In the genomic region with DNA sequence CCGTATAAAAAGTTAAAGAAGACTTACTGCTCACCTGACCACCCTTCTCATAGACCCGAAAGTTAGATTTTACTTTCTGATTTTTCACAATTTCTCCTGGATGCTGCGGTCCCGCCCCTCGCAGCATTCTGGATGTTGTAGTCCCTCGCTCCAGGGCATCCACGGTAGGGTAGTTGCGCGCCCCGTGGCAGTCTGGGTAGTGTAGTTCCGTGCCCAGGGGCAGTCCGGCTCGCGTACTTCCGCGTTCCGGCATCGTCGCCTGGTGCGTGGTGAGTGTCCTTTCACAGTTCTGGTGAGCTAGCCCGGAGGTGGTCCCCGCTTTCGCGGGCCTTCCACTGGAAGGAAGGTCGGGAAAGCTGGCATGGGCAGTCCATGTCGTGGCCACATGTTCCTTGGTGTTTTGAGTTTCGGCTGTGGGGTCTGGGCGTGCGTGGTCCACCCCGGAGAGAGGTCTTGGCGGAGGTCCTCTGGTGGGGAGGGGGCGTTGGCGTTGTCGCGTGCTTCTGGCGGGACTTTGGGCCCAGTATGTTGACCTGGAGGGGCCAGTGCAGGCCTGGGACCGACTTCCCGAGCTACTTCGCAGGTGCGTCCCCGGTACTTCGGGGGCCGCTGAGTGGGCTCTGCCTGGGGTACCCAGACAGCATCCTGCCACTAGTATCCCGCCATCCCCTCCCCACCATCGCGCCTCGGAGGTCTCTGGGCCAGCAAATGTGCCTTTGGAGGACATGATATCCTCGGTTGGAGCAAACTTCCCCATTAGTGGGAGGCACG, we compare ENCODE assay signal across 8 cellular contexts. TPM values are rescaled to one million over a fixed set of nuclear protein-coding genes. Genes with fewer than 3 reads are reported as not detected.
A peak's percentile ranks its signal among the peaks of the same experiment; 100 is the strongest.
DNase-seq lines count a peak whose midpoint lies in the region; ATAC-seq and TF ChIP-seq lines count a peak whose summit lies in the region.

A gene (plus strand): TSS at position 222 of the 771 bp plus-strand sequence. CDS start 19,515 bp downstream, outside the sequence.

- H3K27ac ChIP-seq in HUES64 (ENCODE audit: low read depth, low read length) (peak within 1 kb of the TSS; percentile 54), PC-3 (ENCODE audit: low read length) (no peak within 1 kb of the TSS), esophagus muscularis mucosa (replicated peaks in 1 of 4) (peak within 1 kb of the TSS; percentile 62 to 70 (median 66)), muscle layer of duodenum (ENCODE audit: low read length) (peak within 1 kb of the TSS; percentile 14)

- H3K27ac Mint-ChIP-seq in activated T-cell treated with anti-CD3 and anti-CD28 coated beads, Interleukin-2, amount 50 U/mL, for 24 hours = peak within 1 kb of the TSS; percentile 99

- H4K20me1 ChIP-seq in PC-3 (ENCODE audit: low read length) = no peaks in the 10 kb centered on the region

- H3K36me3 ChIP-seq in HUES64 (ENCODE audit: insufficient read depth, low read length) = peaks cover 1% of the 10 kb centered on the region; the same call in 1 of the 2 replicates
- no peaks in the 10 kb centered on the region for H3K36me3 ChIP-seq in PC-3 (ENCODE audit: low read depth, low read length)
- peaks cover 0 to 4% (median 2%) of the 10 kb centered on the region in 4 donors for H3K36me3 ChIP-seq in esophagus muscularis mucosa
- H3K36me3 ChIP-seq in muscle layer of duodenum (ENCODE audit: control insufficient read depth in 1 of 2, insufficient read depth in 2 of 2, low read length in 2 of 2) = no peaks in the 10 kb centered on the region

- TSS peak; percentile 77 for BruUV-seq in PC-3 (replicated peaks; lab: Mats Ljungman, UMichigan)

- peaks cover 38% of the 10 kb centered on the region for H3K4me1 Mint-ChIP-seq in activated T-cell treated with anti-CD3 and anti-CD28 coated beads, Interleukin-2, amount 50 U/mL, for 24 hours (ENCODE audit: low read depth)

- peaks cover 36% of the 10 kb centered on the region for H3K36me3 Mint-ChIP-seq in activated T-cell treated with anti-CD3 and anti-CD28 coated beads, Interleukin-2, amount 50 U/mL, for 24 hours (ENCODE audit: low read depth)

- H3K9me3 Mint-ChIP-seq in activated T-cell treated with anti-CD3 and anti-CD28 coated beads, Interleukin-2, amount 50 U/mL, for 24 hours = no peaks in the 10 kb centered on the region

- H3K79me2 ChIP-seq in PC-3 (ENCODE audit: low read length) = peaks cover 43% of the 10 kb centered on the region

- POLR2A ChIA-PET in PC-3 (lab: Charles Lee; ENCODE audit: unreplicated experiment) = no interaction called here

- no peaks in the 10 kb centered on the region; the same call in 1 of the 2 replicates for H3K4me1 ChIP-seq in HUES64 (ENCODE audit: insufficient read depth, low read length)
- H3K4me1 ChIP-seq in PC-3 (ENCODE audit: insufficient read depth, low read length) = no peaks in the 10 kb centered on the region
- H3K4me1 ChIP-seq in esophagus muscularis mucosa = peaks cover 9 to 25% (median 18%) of the 10 kb centered on the region in 4 donors
- peaks cover 0 to 8% of the 10 kb centered on the region in 2 donors for H3K4me1 ChIP-seq in muscle layer of duodenum (ENCODE audit: control insufficient read depth in 1 of 2, insufficient read depth in 2 of 2, low read length in 2 of 2)

- WGBS in HUES64 = 1% methylated on average over 48 of the region's 49 CpGs
- WGBS in esophagus muscularis mucosa = under 1% methylated on average over 32 of the region's 49 CpGs

- peak within 1 kb of the TSS; percentile 94 for H3K4me3 ChIP-seq in HUES64 (ENCODE audit: low read length)
- peak within 1 kb of the TSS; percentile 98 for H3K4me3 ChIP-seq in PC-3 (ENCODE audit: low read length)
- peak within 1 kb of the TSS; percentile 65 to 76 (median 74) for H3K4me3 ChIP-seq in esophagus muscularis mucosa
- H3K4me3 ChIP-seq in muscle layer of duodenum (ENCODE audit: low read depth in 1 of 2, low read length in 2 of 2) = peak within 1 kb of the TSS; percentile 78 to 93

- H3F3A ChIP-seq in PC-3 (ENCODE audit: low read length, unreplicated experiment) = no peaks in the 10 kb centered on the region

- DNase-seq in DMS 273 treated with DMSO at 0.1 percent for 48 hours (lab: John Stamatoyannopoulos, UW) (peak; percentile 63), PC-3 (peak; percentile 85), esophagus muscularis mucosa (ENCODE audit: extremely low spot score) (peak; percentile 96)
- peak; percentile 90 for DNase-seq in activated T-cell treated with anti-CD3 and anti-CD28 coated beads, Interleukin-2, amount 50 U/mL, for 24 hours
- peak; percentile 76 for DNase-seq in stimulated activated CD8-positive, alpha-beta memory T cell treated with anti-CD3 and anti-CD28 coated beads, Interleukin-7, amount 100 ng/mL, for 24 hours (ENCODE audit: low read depth)

- no peak for TF ChIP-seq EP300 in esophagus muscularis mucosa (IDR thresholded peaks at IDR 0.05)

- H3K27me3 Mint-ChIP-seq in activated T-cell treated with anti-CD3 and anti-CD28 coated beads, Interleukin-2, amount 50 U/mL, for 24 hours = peaks cover 7% of the 10 kb centered on the region

- CTCF ChIA-PET in PC-3 (lab: Charles Lee) = no interaction called here

- TF ChIP-seq POLR2A in esophagus muscularis mucosa (IDR thresholded peaks at IDR 0.05; ENCODE audit: low read depth) = no peak

- no peaks in the 10 kb centered on the region for H3K9me3 ChIP-seq in HUES64 (ENCODE audit: insufficient read depth, low read depth, low read length)
- H3K9me3 ChIP-seq in PC-3 (ENCODE audit: low read length) = no peaks in the 10 kb centered on the region
- H3K9me3 ChIP-seq in esophagus muscularis mucosa = no peaks in the 10 kb centered on the region
- no peaks in the 10 kb centered on the region for H3K9me3 ChIP-seq in muscle layer of duodenum (ENCODE audit: control insufficient read depth in 1 of 2, low read length in 2 of 2)

- no peak for TF ChIP-seq CTCF in PC-3 (conservative IDR thresholded peaks at IDR 0.05; ENCODE audit: low read depth, low read length)
- no peak for TF ChIP-seq CTCF in esophagus muscularis mucosa (IDR thresholded peaks at IDR 0.05)

- ATAC-seq in GM21515 (IDR thresholded peaks at IDR 0.05; ENCODE audit: unreplicated experiment) (peak; percentile 99), PC-3 (peak; percentile 100)

- no peaks in the 10 kb centered on the region for H3K9me2 ChIP-seq in PC-3 (replicated peaks; ENCODE audit: low read length)

- peak within 1 kb of the TSS; percentile 99 for H3K4me3 Mint-ChIP-seq in activated T-cell treated with anti-CD3 and anti-CD28 coated beads, Interleukin-2, amount 50 U/mL, for 24 hours

- intact Hi-C loops in PC-3 (cut with micrococcal nuclease) = no loop called here
- intact Hi-C loops in esophagus muscularis mucosa (cut with DNase I) = no loop called here

- H3K9ac ChIP-seq in HUES64 (ENCODE audit: low read depth, low read length) = peak within 1 kb of the TSS; percentile 75
- H3K9ac ChIP-seq in PC-3 (ENCODE audit: low read length) = peak within 1 kb of the TSS; percentile 83

- no peaks in the 10 kb centered on the region for H3K27me3 ChIP-seq in HUES64 (ENCODE audit: insufficient read depth, low read length)
- no peaks in the 10 kb centered on the region for H3K27me3 ChIP-seq in PC-3 (ENCODE audit: low read length)
- no peaks in the 10 kb centered on the region for H3K27me3 ChIP-seq in esophagus muscularis mucosa
- H3K27me3 ChIP-seq in muscle layer of duodenum (ENCODE audit: low read depth, low read length) = no peaks in the 10 kb centered on the region

- peak within 1 kb of the TSS; percentile 95 for H2AFZ ChIP-seq in PC-3 (ENCODE audit: low read length)

- H3K4me2 ChIP-seq in PC-3 (ENCODE audit: low read length) = peak within 1 kb of the TSS; percentile 94

RNA-seq across cellular contexts. Expression of the gene that starts here (rescaled TPM):
- polyA plus RNA-seq in HUES64 (2013, experiment 1 of 2) = 1.9 TPM
- polyA plus RNA-seq in HUES64 (2013, experiment 2 of 2) = 3.2 TPM
- total RNA-seq in PC-3 (2014; rRNA removed) = 2.4 and 2.8 TPM in 2 replicates
- total RNA-seq in esophagus muscularis mucosa = 1 to 10 TPM; 3.7 to 5.3 (median 4.3) TPM
